In genomic region chr10:116654816-116655215, GRCh38 we compare ENCODE assay signal across 14 cellular contexts. TPM values are rescaled to one million over a fixed set of nuclear protein-coding genes. Genes with fewer than 3 reads are reported as not detected.
DNase-seq lines count a peak whose midpoint lies in the region; TF ChIP-seq lines count a peak whose summit lies in the region.
"Had no signal": no experiment of that assay in that cellular context is flagged by ENCODE, and none has a peak within 500 bp of the region (broad histone marks: within the 10 kb centered on the region; RNA-seq: fewer than 3 reads in every experiment).

No MANE protein-coding gene starts in this region.

- H3K9me2 ChIP-seq in DOHH2 (replicated peaks; ENCODE audit: control insufficient read depth, low read length) (no peaks in the 10 kb centered on the region), SK-N-SH (no peaks in the 10 kb centered on the region)

- CTCF ChIA-PET in SK-N-SH (lab: Yijun Ruan, JAX) = interaction anchor here (0.7 to 2.3 kb wide), 9 partner anchors 9 to 520 kb away, joined by 3 to 17 read pairs (median 4); no protein-coding TSS in a partner anchor

- H3K27me3 ChIP-seq in DOHH2 (ENCODE audit: control insufficient read depth, low read length) (no peaks in the 10 kb centered on the region), SK-N-SH (ENCODE audit: insufficient read depth) (no peaks in the 10 kb centered on the region)

- H3K27ac Mint-ChIP-seq in HFFc6 = no peak overlapping the region
- H3K27ac Mint-ChIP-seq: stimulated activated memory B cell treated with anti-CD40 and anti-IgM and Interleukin-4, amounts not matched to agents 10 μg/mL and 1 μg/mL and 100 μg/mL, for 72 hours had no signal

- peak; percentile 49 for TF ChIP-seq CTCF in DOHH2 (IDR thresholded peaks at IDR 0.05; ENCODE audit: low read depth, low read length, poor library complexity, severe bottlenecking)
- peak; percentile 62 for TF ChIP-seq CTCF in HFFc6 (IDR thresholded peaks at IDR 0.05)
- peak; percentile 40 for TF ChIP-seq CTCF in SK-N-SH (IDR thresholded peaks at IDR 0.05)
- TF ChIP-seq CTCF in GM13976 (IDR thresholded peaks at IDR 0.05; ENCODE audit: borderline replicate concordance, control extremely low read depth, extremely low read depth, insufficient read depth, missing control alignments) = no peak

- H3K36me3 ChIP-seq in DOHH2 (ENCODE audit: control insufficient read depth, low read length) (no peaks in the 10 kb centered on the region), SK-N-SH (replicated peaks in 1 of 2; ENCODE audit: control insufficient read depth in 1 of 2, insufficient read depth in 2 of 2, low read length in 1 of 2) (no peaks in the 10 kb centered on the region)

- H3K4me1 Mint-ChIP-seq in HFFc6 (ENCODE audit: low read depth) = peaks cover 8% of the 10 kb centered on the region
- H3K4me1 Mint-ChIP-seq: stimulated activated memory B cell treated with anti-CD40 and anti-IgM and Interleukin-4, amounts not matched to agents 10 μg/mL and 1 μg/mL and 100 μg/mL, for 72 hours had no signal

- H3K4me2 ChIP-seq in DOHH2 (ENCODE audit: low read length) = no peak overlapping the region
- H3K4me2 ChIP-seq in SK-N-SH = no peak overlapping the region

- H3K4me1 ChIP-seq in DOHH2 (ENCODE audit: control insufficient read depth, low read length) = no peaks in the 10 kb centered on the region
- no peaks in the 10 kb centered on the region; a peak in 1 of 4 replicates for H3K4me1 ChIP-seq in SK-N-SH (ENCODE audit: control insufficient read depth in 1 of 2, insufficient read depth in 2 of 2, low read depth in 1 of 2, low read length in 1 of 2)

- in situ Hi-C loops in GM13976 (cut with MboI; ENCODE audit: low sequenced_read_pairs, unreplicated experiment) = no loop called here

- TF ChIP-seq RAD21 in SK-N-SH (IDR thresholded peaks at IDR 0.05; ENCODE audit: low read length) = no peak

- H3K9me3 Mint-ChIP-seq in HFFc6 = no peaks in the 10 kb centered on the region

- H3K4me3 Mint-ChIP-seq in HFFc6 = no peak overlapping the region
- H3K4me3 Mint-ChIP-seq: stimulated activated memory B cell treated with anti-CD40 and anti-IgM and Interleukin-4, amounts not matched to agents 10 μg/mL and 1 μg/mL and 100 μg/mL, for 72 hours had no signal

- H3F3A ChIP-seq in DOHH2 (ENCODE audit: control insufficient read depth, insufficient read depth) (no peaks in the 10 kb centered on the region), SK-N-SH (replicated peaks; ENCODE audit: insufficient read depth) (no peaks in the 10 kb centered on the region)

- H3K79me2 ChIP-seq in DOHH2 (ENCODE audit: control insufficient read depth, low read length) (no peaks in the 10 kb centered on the region), SK-N-SH (ENCODE audit: insufficient read depth) (no peaks in the 10 kb centered on the region)

- 15% methylated on average over 3 of the region's 4 CpGs for WGBS in SK-N-SH (ENCODE audit: low lambda C conversion rate)

- H3K27ac ChIP-seq in DOHH2 (ENCODE audit: low read depth, low read length) (no peak overlapping the region), SK-N-SH (ENCODE audit: low read depth in 2 of 2, low read length in 1 of 2) (no peak overlapping the region)
- H3K27ac ChIP-seq: HL-60 had no signal

- peaks cover 19% of the 10 kb centered on the region for H3K27me3 Mint-ChIP-seq in HFFc6 (ENCODE audit: insufficient read depth)

- no peak overlapping the region for H3K9ac ChIP-seq in SK-N-SH

- POLR2A ChIA-PET in SK-N-SH (lab: Yijun Ruan, JAX) = no interaction called here

- H3K36me3 Mint-ChIP-seq in HFFc6 (ENCODE audit: low read depth) = no peaks in the 10 kb centered on the region
- H3K36me3 Mint-ChIP-seq: stimulated activated memory B cell treated with anti-CD40 and anti-IgM and Interleukin-4, amounts not matched to agents 10 μg/mL and 1 μg/mL and 100 μg/mL, for 72 hours had no signal

- H3K9me3 ChIP-seq in DOHH2 (ENCODE audit: control insufficient read depth, insufficient read depth, low read length) (no peaks in the 10 kb centered on the region), SK-N-SH (no peaks in the 10 kb centered on the region)

- DNase-seq in HFFc6 (no peak), SK-N-SH (peak; percentile 46), kidney tubule cell (ENCODE audit: low spot score) (peak; percentile 16), GM13976 (ENCODE audit: low spot score) (no peak), CD1c-positive myeloid dendritic cell (ENCODE audit: extremely low spot score) (no peak), pons (ENCODE audit: low spot score) (no peak)
- DNase-seq in stimulated activated CD4-positive, alpha-beta T cell treated with anti-CD3 and anti-CD28 coated beads, Interleukin-2, amount 100 ng/mL, for 24 hours = no peak
- DNase-seq: activated effector memory CD4-positive, alpha-beta T cell treated with anti-CD3 and anti-CD28 coated beads, Interleukin-2, amount 50 U/mL, for 16 hours; effector CD4-positive, alpha-beta T cell; NCI-H446 treated with DMSO at 0.1 percent for 48 hours had no signal

- H3K4me3 ChIP-seq in DOHH2 (ENCODE audit: low read length) (no peak overlapping the region), SK-N-SH (ENCODE audit: low read depth in 2 of 2, low read length in 1 of 2) (no peak overlapping the region)

- H2AFZ ChIP-seq in SK-N-SH (ENCODE audit: low read depth) = no peak overlapping the region

- no peak for TF ChIP-seq EP300 in SK-N-SH (IDR thresholded peaks at IDR 0.05; ENCODE audit: borderline replicate concordance in 1 of 2, low read depth in 1 of 2, low read length in 1 of 2)

- H4K20me1 ChIP-seq in DOHH2 (ENCODE audit: control insufficient read depth, insufficient read depth, low read depth, low read length) (no peaks in the 10 kb centered on the region), SK-N-SH (ENCODE audit: insufficient read depth) (no peaks in the 10 kb centered on the region)

TF ChIP-seq in SK-N-SH, 30 proteins besides CTCF, POLR2A, EP300 and RAD21 (continues in another document):
- TF ChIP-seq USF2 (IDR thresholded peaks at IDR 0.05; ENCODE audit: borderline replicate concordance, low read depth, low read length) (no peak), SIN3A (IDR thresholded peaks at IDR 0.05; ENCODE audit: borderline replicate concordance, low read depth, low read length) (no peak), TAF1 (IDR thresholded peaks at IDR 0.05; ENCODE audit: borderline replicate concordance, low read depth, low read length) (no peak), CHD2 (IDR thresholded peaks at IDR 0.05; ENCODE audit: low read length, partially characterized antibody) (no peak), SMC3 (IDR thresholded peaks at IDR 0.05; ENCODE audit: low read depth, low read length) (no peak), JUND (IDR thresholded peaks at IDR 0.05) (no peak), REST (IDR thresholded peaks at IDR 0.05; ENCODE audit: low read depth, low read length) (no peak), TCF12 (IDR thresholded peaks at IDR 0.05) (no peak), MXI1 (IDR thresholded peaks at IDR 0.05; ENCODE audit: low read depth, low read length) (no peak), ZBTB33 (IDR thresholded peaks at IDR 0.05; ENCODE audit: borderline replicate concordance, low read depth) (no peak), FOXM1 (IDR thresholded peaks at IDR 0.05; ENCODE audit: low read depth) (no peak)

RNA-seq across cellular contexts. Expression of gene PNLIPRP2, which starts 34.1 kb away (rescaled TPM):
- not detected for total RNA-seq in HFFc6 (2021; fragmentation: NEBNext Ultra II Directional; extraction: Animal tissue kit (Norgen Biotek cat#: 25700))
- not detected in 2 replicates for polyA plus RNA-seq in SK-N-SH (2012; rRNA removed)
- not detected in 2 replicates for polyA plus RNA-seq in SK-N-SH (2012; cell fraction: cytosol; rRNA removed)
- polyA plus RNA-seq in SK-N-SH (2012; cell fraction: nucleus; rRNA removed) = not detected in 2 replicates
- total RNA-seq: skeletal muscle tissue had no signal

Comparison
In these comparisons a context has a peak if more than half of its experiments do, and no peak if none do; other contexts are left out.
1. DNase-seq: peak in SK-N-SH (single experiment) and kidney tubule cell (single experiment); none in HFFc6 (single experiment), GM13976 (single experiment), CD1c-positive myeloid dendritic cell (single experiment), stimulated activated CD4-positive, alpha-beta T cell treated with anti-CD3 and anti-CD28 coated beads, Interleukin-2, amount 100 ng/mL, for 24 hours (0 of 2) and pons (single experiment).